1 cellular context compared by ENCODE assay signal in genomic region chr17:38415250-38416194, GRCh38.
A peak's percentile ranks its signal among the peaks of the same experiment; 100 is the strongest.
TF ChIP-seq lines count a peak whose summit lies in the region.

No MANE protein-coding gene starts in this region.

TF ChIP-seq in K562, 482 proteins besides CTCF, POLR2A, EP300 and RAD21 (continued from another document and continues in another):
- TF ChIP-seq, protein P1, sequence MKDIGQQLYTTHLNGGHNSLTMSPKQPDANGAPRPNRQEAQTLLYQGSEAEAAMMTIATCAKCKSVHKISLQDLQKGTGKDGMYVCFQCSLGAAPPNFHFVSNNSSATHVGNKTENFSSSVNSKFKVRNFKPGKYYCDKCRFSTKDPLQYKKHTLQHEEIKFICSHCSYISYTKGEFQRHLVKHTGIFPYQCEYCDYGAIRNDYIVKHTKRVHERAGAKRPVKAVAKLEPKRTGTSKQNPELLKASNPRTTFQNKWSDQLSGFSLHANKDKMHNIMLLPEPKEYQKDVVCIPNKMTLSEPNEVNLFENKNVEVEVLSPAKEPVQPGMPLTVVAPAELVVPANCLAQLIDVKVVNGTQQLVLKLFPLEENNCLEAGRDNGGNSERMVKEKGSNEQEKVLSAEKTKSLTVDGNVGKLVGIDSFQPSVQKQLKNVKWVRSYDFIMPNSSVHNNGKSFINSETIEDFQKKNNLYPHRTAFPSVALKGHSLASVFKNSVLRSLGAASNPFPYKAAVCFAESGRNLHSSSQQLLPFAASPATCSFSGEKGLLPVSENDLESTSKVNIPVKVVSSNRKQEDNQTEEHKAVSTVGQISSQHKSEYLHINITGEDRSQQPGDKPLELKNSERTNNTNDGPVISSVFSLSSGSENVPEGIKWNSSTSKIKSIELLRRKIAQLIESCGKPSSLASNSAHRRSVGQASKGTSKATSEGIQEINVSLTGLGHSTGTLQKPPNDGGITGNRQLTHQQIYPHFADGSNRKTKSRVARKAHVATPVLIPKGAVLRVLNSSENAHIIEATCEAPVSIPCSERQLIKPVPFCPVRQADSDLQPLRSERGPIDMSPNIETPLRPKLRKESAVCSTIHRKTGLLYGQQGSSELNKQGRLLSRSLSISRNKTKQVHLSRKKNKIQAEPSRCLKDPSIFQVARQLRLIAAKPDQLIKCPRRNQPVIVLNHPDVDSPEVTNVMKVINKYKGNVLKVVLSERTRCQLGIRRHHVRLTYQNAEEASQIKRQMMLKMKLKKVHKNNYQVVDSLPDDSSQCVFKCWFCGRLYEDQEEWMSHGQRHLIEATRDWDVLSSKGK (CRISPR knock-in tag; IDR thresholded peaks at IDR 0.05) = no peak
- TF ChIP-seq ZBTB7A (IDR thresholded peaks at IDR 0.05; ENCODE audit: borderline replicate concordance, control insufficient read depth, low read depth, low read length) (peak; percentile 56; the same call in 1 of the 2 replicates), SAP30 (IDR thresholded peaks at IDR 0.05; ENCODE audit: borderline replicate concordance, insufficient read depth, low read depth, low read length, poor library complexity, severe bottlenecking) (no peak), STAT6 (CRISPR knock-in tag; IDR thresholded peaks at IDR 0.05) (no peak), ZNF76 (CRISPR knock-in tag; IDR thresholded peaks at IDR 0.05; ENCODE audit: borderline replicate concordance) (0 out of 2 replicates have a peak, but pooled peaks have one; percentile 15), FOXJ2 (tag; IDR thresholded peaks at IDR 0.05) (no peak), ZNF75A (CRISPR knock-in tag; IDR thresholded peaks at IDR 0.05) (no peak), RNF2 (IDR thresholded peaks at IDR 0.05) (0 out of 2 replicates have a peak, but pooled peaks have one; percentile 39), MEF2A (IDR thresholded peaks at IDR 0.05; ENCODE audit: control insufficient read depth, low read depth, low read length) (no peak), MEF2D (tag; conservative IDR thresholded peaks at IDR 0.05; ENCODE audit: low read depth) (0 out of 2 replicates have a peak, but pooled peaks have one; percentile 35), RFX7 (CRISPR knock-in tag; IDR thresholded peaks at IDR 0.05) (no peak), MTF1 (CRISPR knock-in tag; IDR thresholded peaks at IDR 0.05; ENCODE audit: borderline replicate concordance) (no peak), XRCC4 (IDR thresholded peaks at IDR 0.05; ENCODE audit: extremely low read depth, insufficient read depth, insufficient read length) (no peak), GTF2A2 (tag; IDR thresholded peaks at IDR 0.05) (no peak), ZNF217 (CRISPR knock-in tag; IDR thresholded peaks at IDR 0.05) (no peak), EHMT2 (IDR thresholded peaks at IDR 0.05) (peak; percentile 40; the same call in 1 of the 2 replicates), THRB (CRISPR knock-in tag; conservative IDR thresholded peaks at IDR 0.05) (0 out of 2 replicates have a peak, but pooled peaks have one; percentile 13), ZNF175 (CRISPR knock-in tag; IDR thresholded peaks at IDR 0.05; ENCODE audit: low read depth) (peak; percentile 63), SRSF3 (IDR thresholded peaks at IDR 0.05; ENCODE audit: insufficient read depth, low read length) (peak; percentile 47; the same call in 1 of the 2 replicates), ZNF197 (CRISPR knock-in tag; IDR thresholded peaks at IDR 0.05; ENCODE audit: low read depth) (0 out of 2 replicates have a peak, but pooled peaks have one; percentile 37), ZNF263 (CRISPR knock-in tag; IDR thresholded peaks at IDR 0.05; ENCODE audit: borderline replicate concordance) (no peak), ZNF239 (CRISPR knock-in tag; IDR thresholded peaks at IDR 0.05) (0 out of 2 replicates have a peak, but pooled peaks have one; percentile 25), MCM7 (IDR thresholded peaks at IDR 0.05) (no peak), PHF8 (IDR thresholded peaks at IDR 0.05; ENCODE audit: borderline replicate concordance, low read length) (peak; percentile 18; the same call in 1 of the 2 replicates), ZEB2 (IDR thresholded peaks at IDR 0.05) (peak; percentile 31; the same call in 1 of the 2 replicates), ZNF398 (CRISPR knock-in tag; IDR thresholded peaks at IDR 0.05) (no peak), MAFK (IDR thresholded peaks at IDR 0.05; ENCODE audit: low read length) (no peak), JUNB (CRISPR knock-in tag; conservative IDR thresholded peaks at IDR 0.05) (peak; percentile 33; the same call in 1 of the 2 replicates), ZC3H11A (IDR thresholded peaks at IDR 0.05; ENCODE audit: low read depth, low read length) (no peak), ZNF707 (CRISPR knock-in tag; conservative IDR thresholded peaks at IDR 0.05) (no peak), TCFL5 (CRISPR knock-in tag; conservative IDR thresholded peaks at IDR 0.05) (no peak), PHB2 (IDR thresholded peaks at IDR 0.05; ENCODE audit: low read depth) (no peak), ZC3H8 (IDR thresholded peaks at IDR 0.05) (no peak), KHSRP (IDR thresholded peaks at IDR 0.05) (no peak), TEAD1 (CRISPR knock-in tag; IDR thresholded peaks at IDR 0.05) (no peak)
- TF ChIP-seq, protein P2, sequence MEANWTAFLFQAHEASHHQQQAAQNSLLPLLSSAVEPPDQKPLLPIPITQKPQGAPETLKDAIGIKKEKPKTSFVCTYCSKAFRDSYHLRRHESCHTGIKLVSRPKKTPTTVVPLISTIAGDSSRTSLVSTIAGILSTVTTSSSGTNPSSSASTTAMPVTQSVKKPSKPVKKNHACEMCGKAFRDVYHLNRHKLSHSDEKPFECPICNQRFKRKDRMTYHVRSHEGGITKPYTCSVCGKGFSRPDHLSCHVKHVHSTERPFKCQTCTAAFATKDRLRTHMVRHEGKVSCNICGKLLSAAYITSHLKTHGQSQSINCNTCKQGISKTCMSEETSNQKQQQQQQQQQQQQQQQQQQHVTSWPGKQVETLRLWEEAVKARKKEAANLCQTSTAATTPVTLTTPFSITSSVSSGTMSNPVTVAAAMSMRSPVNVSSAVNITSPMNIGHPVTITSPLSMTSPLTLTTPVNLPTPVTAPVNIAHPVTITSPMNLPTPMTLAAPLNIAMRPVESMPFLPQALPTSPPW (CRISPR knock-in tag; IDR thresholded peaks at IDR 0.05) = peak; percentile 58; the same call in 1 of the 2 replicates
- TF ChIP-seq, protein P3, sequence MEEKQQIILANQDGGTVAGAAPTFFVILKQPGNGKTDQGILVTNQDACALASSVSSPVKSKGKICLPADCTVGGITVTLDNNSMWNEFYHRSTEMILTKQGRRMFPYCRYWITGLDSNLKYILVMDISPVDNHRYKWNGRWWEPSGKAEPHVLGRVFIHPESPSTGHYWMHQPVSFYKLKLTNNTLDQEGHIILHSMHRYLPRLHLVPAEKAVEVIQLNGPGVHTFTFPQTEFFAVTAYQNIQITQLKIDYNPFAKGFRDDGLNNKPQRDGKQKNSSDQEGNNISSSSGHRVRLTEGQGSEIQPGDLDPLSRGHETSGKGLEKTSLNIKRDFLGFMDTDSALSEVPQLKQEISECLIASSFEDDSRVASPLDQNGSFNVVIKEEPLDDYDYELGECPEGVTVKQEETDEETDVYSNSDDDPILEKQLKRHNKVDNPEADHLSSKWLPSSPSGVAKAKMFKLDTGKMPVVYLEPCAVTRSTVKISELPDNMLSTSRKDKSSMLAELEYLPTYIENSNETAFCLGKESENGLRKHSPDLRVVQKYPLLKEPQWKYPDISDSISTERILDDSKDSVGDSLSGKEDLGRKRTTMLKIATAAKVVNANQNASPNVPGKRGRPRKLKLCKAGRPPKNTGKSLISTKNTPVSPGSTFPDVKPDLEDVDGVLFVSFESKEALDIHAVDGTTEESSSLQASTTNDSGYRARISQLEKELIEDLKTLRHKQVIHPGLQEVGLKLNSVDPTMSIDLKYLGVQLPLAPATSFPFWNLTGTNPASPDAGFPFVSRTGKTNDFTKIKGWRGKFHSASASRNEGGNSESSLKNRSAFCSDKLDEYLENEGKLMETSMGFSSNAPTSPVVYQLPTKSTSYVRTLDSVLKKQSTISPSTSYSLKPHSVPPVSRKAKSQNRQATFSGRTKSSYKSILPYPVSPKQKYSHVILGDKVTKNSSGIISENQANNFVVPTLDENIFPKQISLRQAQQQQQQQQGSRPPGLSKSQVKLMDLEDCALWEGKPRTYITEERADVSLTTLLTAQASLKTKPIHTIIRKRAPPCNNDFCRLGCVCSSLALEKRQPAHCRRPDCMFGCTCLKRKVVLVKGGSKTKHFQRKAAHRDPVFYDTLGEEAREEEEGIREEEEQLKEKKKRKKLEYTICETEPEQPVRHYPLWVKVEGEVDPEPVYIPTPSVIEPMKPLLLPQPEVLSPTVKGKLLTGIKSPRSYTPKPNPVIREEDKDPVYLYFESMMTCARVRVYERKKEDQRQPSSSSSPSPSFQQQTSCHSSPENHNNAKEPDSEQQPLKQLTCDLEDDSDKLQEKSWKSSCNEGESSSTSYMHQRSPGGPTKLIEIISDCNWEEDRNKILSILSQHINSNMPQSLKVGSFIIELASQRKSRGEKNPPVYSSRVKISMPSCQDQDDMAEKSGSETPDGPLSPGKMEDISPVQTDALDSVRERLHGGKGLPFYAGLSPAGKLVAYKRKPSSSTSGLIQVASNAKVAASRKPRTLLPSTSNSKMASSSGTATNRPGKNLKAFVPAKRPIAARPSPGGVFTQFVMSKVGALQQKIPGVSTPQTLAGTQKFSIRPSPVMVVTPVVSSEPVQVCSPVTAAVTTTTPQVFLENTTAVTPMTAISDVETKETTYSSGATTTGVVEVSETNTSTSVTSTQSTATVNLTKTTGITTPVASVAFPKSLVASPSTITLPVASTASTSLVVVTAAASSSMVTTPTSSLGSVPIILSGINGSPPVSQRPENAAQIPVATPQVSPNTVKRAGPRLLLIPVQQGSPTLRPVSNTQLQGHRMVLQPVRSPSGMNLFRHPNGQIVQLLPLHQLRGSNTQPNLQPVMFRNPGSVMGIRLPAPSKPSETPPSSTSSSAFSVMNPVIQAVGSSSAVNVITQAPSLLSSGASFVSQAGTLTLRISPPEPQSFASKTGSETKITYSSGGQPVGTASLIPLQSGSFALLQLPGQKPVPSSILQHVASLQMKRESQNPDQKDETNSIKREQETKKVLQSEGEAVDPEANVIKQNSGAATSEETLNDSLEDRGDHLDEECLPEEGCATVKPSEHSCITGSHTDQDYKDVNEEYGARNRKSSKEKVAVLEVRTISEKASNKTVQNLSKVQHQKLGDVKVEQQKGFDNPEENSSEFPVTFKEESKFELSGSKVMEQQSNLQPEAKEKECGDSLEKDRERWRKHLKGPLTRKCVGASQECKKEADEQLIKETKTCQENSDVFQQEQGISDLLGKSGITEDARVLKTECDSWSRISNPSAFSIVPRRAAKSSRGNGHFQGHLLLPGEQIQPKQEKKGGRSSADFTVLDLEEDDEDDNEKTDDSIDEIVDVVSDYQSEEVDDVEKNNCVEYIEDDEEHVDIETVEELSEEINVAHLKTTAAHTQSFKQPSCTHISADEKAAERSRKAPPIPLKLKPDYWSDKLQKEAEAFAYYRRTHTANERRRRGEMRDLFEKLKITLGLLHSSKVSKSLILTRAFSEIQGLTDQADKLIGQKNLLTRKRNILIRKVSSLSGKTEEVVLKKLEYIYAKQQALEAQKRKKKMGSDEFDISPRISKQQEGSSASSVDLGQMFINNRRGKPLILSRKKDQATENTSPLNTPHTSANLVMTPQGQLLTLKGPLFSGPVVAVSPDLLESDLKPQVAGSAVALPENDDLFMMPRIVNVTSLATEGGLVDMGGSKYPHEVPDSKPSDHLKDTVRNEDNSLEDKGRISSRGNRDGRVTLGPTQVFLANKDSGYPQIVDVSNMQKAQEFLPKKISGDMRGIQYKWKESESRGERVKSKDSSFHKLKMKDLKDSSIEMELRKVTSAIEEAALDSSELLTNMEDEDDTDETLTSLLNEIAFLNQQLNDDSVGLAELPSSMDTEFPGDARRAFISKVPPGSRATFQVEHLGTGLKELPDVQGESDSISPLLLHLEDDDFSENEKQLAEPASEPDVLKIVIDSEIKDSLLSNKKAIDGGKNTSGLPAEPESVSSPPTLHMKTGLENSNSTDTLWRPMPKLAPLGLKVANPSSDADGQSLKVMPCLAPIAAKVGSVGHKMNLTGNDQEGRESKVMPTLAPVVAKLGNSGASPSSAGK (IDR thresholded peaks at IDR 0.05) = peak; percentile 56; the same call in 1 of the 2 replicates
